17 cellular contexts compared by ENCODE assay signal in genomic region chr6:110566346-110567125, GRCh38.
DNase-seq lines count a peak whose midpoint lies in the region; ATAC-seq, FAIRE-seq and TF ChIP-seq lines count a peak whose summit lies in the region.
"Had no signal": no experiment of that assay in that cellular context is flagged by ENCODE, and none has a peak within 500 bp of the region (broad histone marks: within the 10 kb centered on the region; RNA-seq: fewer than 3 reads in every experiment).

No MANE protein-coding gene starts in this region.

- peak; percentile 36 for ATAC-seq in sciatic nerve
- ATAC-seq in GM21447 (IDR thresholded peaks at IDR 0.05; ENCODE audit: unreplicated experiment) = no peak
- no peak for ATAC-seq in HG03135 (IDR thresholded peaks at IDR 0.05; ENCODE audit: unreplicated experiment)
- ATAC-seq in HG03342 (IDR thresholded peaks at IDR 0.05; ENCODE audit: unreplicated experiment) = no peak
- ATAC-seq: gastroesophageal sphincter, lower lobe of right lung had no signal

- no peaks in the 10 kb centered on the region for H3K36me3 ChIP-seq in kidney (ENCODE audit: control insufficient read depth in 1 of 2, insufficient read depth in 2 of 2, low read length in 2 of 2)
- H3K36me3 ChIP-seq: gastroesophageal sphincter, lower lobe of right lung had no signal

- TF ChIP-seq CTCF in VCaP (conservative IDR thresholded peaks at IDR 0.05) (no peak), kidney (IDR thresholded peaks at IDR 0.05; ENCODE audit: borderline replicate concordance, extremely low read depth, insufficient read depth) (no peak), D721Med (IDR thresholded peaks at IDR 0.05; ENCODE audit: insufficient read depth, missing control alignments) (no peak)

- peak overlapping the region in 1 of 2 donors; percentile 51 for H3K9ac ChIP-seq in kidney (ENCODE audit: low read length in 2 of 2)

- H3K4me1 ChIP-seq in kidney (ENCODE audit: control insufficient read depth in 1 of 2, insufficient read depth in 1 of 2, low read depth in 1 of 2, low read length in 2 of 2) = peaks cover 2 to 13% of the 10 kb centered on the region in 2 donors
- H3K4me1 ChIP-seq: gastroesophageal sphincter, lower lobe of right lung had no signal

- H3K9me3 ChIP-seq in kidney (ENCODE audit: control insufficient read depth in 1 of 2, low read length in 2 of 2) = no peaks in the 10 kb centered on the region
- H3K9me3 ChIP-seq: gastroesophageal sphincter, lower lobe of right lung had no signal

- H3K4me3 ChIP-seq in kidney (ENCODE audit: low read length in 2 of 2) = peak overlapping the region; percentile 24 to 37
- H3K4me3 ChIP-seq: gastroesophageal sphincter, lower lobe of right lung, SK-N-MC had no signal

- in situ Hi-C loops in G401 (cut with HindIII; ENCODE audit: low sequenced_read_pairs) = no loop called here

- peak; percentile 42 for DNase-seq in G401 (ENCODE audit: low spot score)
- no peak for DNase-seq in kidney
- no peak for DNase-seq in sciatic nerve (ENCODE audit: low spot score)
- DNase-seq in D721Med (ENCODE audit: insufficient read length, low spot score) = no peak
- DNase-seq: CD4-positive, CD25-positive, alpha-beta regulatory T cell; effector CD4-positive, alpha-beta T cell; lower lobe of right lung; NCI-H1105; NCI-H774; posterior cingulate gyrus; stimulated activated CD4-positive, alpha-beta T cell treated with anti-CD3 and anti-CD28 coated beads, Interleukin-4, amount 100 ng/mL, for 4 hours had no signal

- H3K27ac ChIP-seq in VCaP = peak overlapping the region; percentile 82
- peak overlapping the region; percentile 84 to 92 for H3K27ac ChIP-seq in kidney (ENCODE audit: low read depth in 2 of 2, low read length in 2 of 2)
- H3K27ac ChIP-seq: gastroesophageal sphincter, lower lobe of right lung, SK-N-MC had no signal

- FAIRE-seq in kidney (lab: Jason Lieb, UNC) (no peak), D721Med (lab: Jason Lieb, UNC) (no peak)

- intact Hi-C loops in kidney (cut with DNase I) = no loop called here
- intact Hi-C loops in sciatic nerve (cut with DNase I) = no loop called here
